Comparison of ENCODE assay signal across 14 cellular contexts in genomic region chr7:6444516-6445269, GRCh38. TPM values are rescaled to one million over a fixed set of nuclear protein-coding genes. Genes with fewer than 3 reads are reported as not detected.
DNase-seq lines count a peak whose midpoint lies in the region; ATAC-seq and TF ChIP-seq lines count a peak whose summit lies in the region.
"Had no signal": no experiment of that assay in that cellular context is flagged by ENCODE, and none has a peak within 500 bp of the region (broad histone marks: within the 10 kb centered on the region; RNA-seq: fewer than 3 reads in every experiment).

No MANE protein-coding gene starts in this region.

- intact Hi-C loops in upper lobe of right lung (cut with DNase I): no loop called here

- POLR2A ChIA-PET in activated naive CD8-positive, alpha-beta T cell treated with anti-CD3 and anti-CD28 coated beads, Interleukin-2, amount 10 ng/mL, durations not matched to agents 7 days and 5 days (lab: Charles Lee): no interaction called here

- H4K20me1 ChIP-seq in hepatocyte (ENCODE audit: insufficient read depth, poor library complexity, severe bottlenecking): peaks cover 2% of the 10 kb centered on the region

- peaks cover 33% of the 10 kb centered on the region for H3K4me1 Mint-ChIP-seq in activated naive CD8-positive, alpha-beta T cell treated with anti-CD3 and anti-CD28 coated beads, Interleukin-2, amount 10 ng/mL, durations not matched to agents 7 days and 5 days
- peaks cover 59% of the 10 kb centered on the region for H3K4me1 Mint-ChIP-seq in activated naive CD8-positive, alpha-beta T cell treated with anti-CD3 and anti-CD28 coated beads, Interleukin-2, amount 50 U/mL, for 24 hours

- H3K36me3 ChIP-seq in hepatocyte (replicated peaks; ENCODE audit: insufficient read depth, low read depth) (no peaks in the 10 kb centered on the region), upper lobe of right lung (peaks cover 33% of the 10 kb centered on the region)

- H3K36me3 Mint-ChIP-seq in activated naive CD8-positive, alpha-beta T cell treated with anti-CD3 and anti-CD28 coated beads, Interleukin-2, amount 10 ng/mL, durations not matched to agents 7 days and 5 days: peaks cover 28% of the 10 kb centered on the region
- peaks cover 44% of the 10 kb centered on the region for H3K36me3 Mint-ChIP-seq in activated naive CD8-positive, alpha-beta T cell treated with anti-CD3 and anti-CD28 coated beads, Interleukin-2, amount 50 U/mL, for 24 hours (ENCODE audit: low read depth)

- H3K27me3 Mint-ChIP-seq in activated naive CD8-positive, alpha-beta T cell treated with anti-CD3 and anti-CD28 coated beads, Interleukin-2, amount 10 ng/mL, durations not matched to agents 7 days and 5 days: no peaks in the 10 kb centered on the region
- no peaks in the 10 kb centered on the region for H3K27me3 Mint-ChIP-seq in activated naive CD8-positive, alpha-beta T cell treated with anti-CD3 and anti-CD28 coated beads, Interleukin-2, amount 50 U/mL, for 24 hours

- no peaks in the 10 kb centered on the region for H3K9me2 ChIP-seq in hepatocyte (replicated peaks; ENCODE audit: insufficient read depth)

- H3K27me3 ChIP-seq in hepatocyte (no peaks in the 10 kb centered on the region), upper lobe of right lung (no peaks in the 10 kb centered on the region)
- H3K27me3 ChIP-seq: BE2C had no signal

- peak overlapping the region; percentile 24 for H3K27ac Mint-ChIP-seq in activated naive CD8-positive, alpha-beta T cell treated with anti-CD3 and anti-CD28 coated beads, Interleukin-2, amount 10 ng/mL, durations not matched to agents 7 days and 5 days
- H3K27ac Mint-ChIP-seq in activated naive CD8-positive, alpha-beta T cell treated with anti-CD3 and anti-CD28 coated beads, Interleukin-2, amount 50 U/mL, for 24 hours: no peak overlapping the region
- H3K27ac Mint-ChIP-seq: GM23338 had no signal

- ATAC-seq in activated naive CD8-positive, alpha-beta T cell treated with anti-CD3 and anti-CD28 coated beads, Interleukin-2, amount 10 ng/mL, durations not matched to agents 7 days and 5 days (ENCODE audit: low read depth): no peak
- no peak for ATAC-seq in activated naive CD8-positive, alpha-beta T cell treated with anti-CD3 and anti-CD28 coated beads, Interleukin-2, amount 50 U/mL, for 24 hours
- ATAC-seq in upper lobe of right lung: peak; percentile 49
- no peak for ATAC-seq in HG03039 (IDR thresholded peaks at IDR 0.05; ENCODE audit: unreplicated experiment)
- ATAC-seq: GM23338 had no signal

- no peak for DNase-seq in activated naive CD8-positive, alpha-beta T cell treated with anti-CD3 and anti-CD28 coated beads, Interleukin-2, amount 10 ng/mL, durations not matched to agents 7 days and 5 days
- DNase-seq in activated naive CD8-positive, alpha-beta T cell treated with anti-CD3 and anti-CD28 coated beads, Interleukin-2, amount 50 U/mL, for 24 hours: no peak
- DNase-seq in NCI-H774 (lab: John Stamatoyannopoulos, UW): peak; percentile 63
- no peak for DNase-seq in hepatocyte (ENCODE audit: low spot score)
- DNase-seq in upper lobe of right lung: no peak
- no peak for DNase-seq in activated CD4-positive, alpha-beta T cell treated with anti-CD3 and anti-CD28 coated beads, Interleukin-2, amount 50 U/mL, for 4 hours
- DNase-seq in epidermal melanocyte (ENCODE audit: insufficient read length, low spot score): no peak
- DNase-seq: activated CD4-positive, CD25-positive, alpha-beta regulatory T cell; BE2C; NCI-H187; RPMI8226; stimulated activated CD4-positive, alpha-beta T cell treated with anti-CD3 and anti-CD28 coated beads, Interleukin-12 subunit alpha, Interleukin-12 subunit beta, amount 100 ng/mL, for 4 hours had no signal

- H3K27ac ChIP-seq in hepatocyte: peak overlapping the region; percentile 22
- no peak overlapping the region for H3K27ac ChIP-seq in upper lobe of right lung

- H3K4me2 ChIP-seq in hepatocyte: no peak overlapping the region
- H3K4me2 ChIP-seq: GM23338 had no signal

- H2AFZ ChIP-seq in hepatocyte: no peak overlapping the region
- H2AFZ ChIP-seq: GM23338 had no signal

- H3K4me3 ChIP-seq in hepatocyte (no peak overlapping the region), upper lobe of right lung (no peak overlapping the region)
- H3K4me3 ChIP-seq: GM23338 had no signal

- H3K9me3 ChIP-seq in hepatocyte (ENCODE audit: low read depth) (no peaks in the 10 kb centered on the region), upper lobe of right lung (no peaks in the 10 kb centered on the region)
- H3K9me3 ChIP-seq: BE2C had no signal

- no peaks in the 10 kb centered on the region for H3K9me3 Mint-ChIP-seq in activated naive CD8-positive, alpha-beta T cell treated with anti-CD3 and anti-CD28 coated beads, Interleukin-2, amount 10 ng/mL, durations not matched to agents 7 days and 5 days
- no peaks in the 10 kb centered on the region for H3K9me3 Mint-ChIP-seq in activated naive CD8-positive, alpha-beta T cell treated with anti-CD3 and anti-CD28 coated beads, Interleukin-2, amount 50 U/mL, for 24 hours

- no peak overlapping the region for H3K4me3 Mint-ChIP-seq in activated naive CD8-positive, alpha-beta T cell treated with anti-CD3 and anti-CD28 coated beads, Interleukin-2, amount 10 ng/mL, durations not matched to agents 7 days and 5 days
- no peak overlapping the region for H3K4me3 Mint-ChIP-seq in activated naive CD8-positive, alpha-beta T cell treated with anti-CD3 and anti-CD28 coated beads, Interleukin-2, amount 50 U/mL, for 24 hours
- H3K4me3 Mint-ChIP-seq: GM23338 had no signal

- H3K4me1 ChIP-seq in hepatocyte (ENCODE audit: insufficient read depth): peaks cover 5% of the 10 kb centered on the region
- H3K4me1 ChIP-seq in upper lobe of right lung: peaks cover 18% of the 10 kb centered on the region
- H3K4me1 ChIP-seq: BE2C had no signal

- WGBS in hepatocyte (ENCODE audit: low lambda C conversion rate, missing lambda C conversion rate): 98% methylated on average over 13 of the region's 13 CpGs

- TF ChIP-seq CTCF in hepatocyte (IDR thresholded peaks at IDR 0.05; ENCODE audit: poor library complexity) (no peak), upper lobe of right lung (IDR thresholded peaks at IDR 0.05) (no peak)

- H3K79me2 ChIP-seq in hepatocyte: peaks cover 63% of the 10 kb centered on the region

RNA-seq across cellular contexts. Expression of gene DAGLB, which starts 3.1 kb away (rescaled TPM):
- total RNA-seq in activated naive CD8-positive, alpha-beta T cell treated with anti-CD3 and anti-CD28 coated beads, Interleukin-2, amount 10 ng/mL, durations not matched to agents 7 days and 5 days: 10 to 100 TPM; 32.3 to 37.2 TPM
- total RNA-seq in hepatocyte: 17.5 and 21.8 TPM in 2 replicates
- 14.3 and 22.2 TPM in 2 replicates for polyA plus RNA-seq in hepatocyte
- total RNA-seq in upper lobe of right lung: 34.7 TPM

RNA-seq across cellular contexts. Expression of gene KDELR2, which starts 39.3 kb away (rescaled TPM):
- total RNA-seq in activated naive CD8-positive, alpha-beta T cell treated with anti-CD3 and anti-CD28 coated beads, Interleukin-2, amount 10 ng/mL, durations not matched to agents 7 days and 5 days: 10 to 100 TPM; 49.5 to 52.0 TPM
- total RNA-seq in hepatocyte (327 and 351 TPM in 2 replicates), upper lobe of right lung (116 TPM)
- 525 and 530 TPM in 2 replicates for polyA plus RNA-seq in hepatocyte
